Comparison of ENCODE assay signal across 1 cellular context in genomic region chr1:3795453-3796214, GRCh38.
TF ChIP-seq lines count a peak whose summit lies in the region.

No MANE protein-coding gene starts in this region.

TF ChIP-seq in HEK293, 187 proteins besides CTCF, POLR2A, EP300 and RAD21 (continued from another document):
- TF ChIP-seq ZNF138 (tag by site-specific recombination; IDR thresholded peaks at IDR 0.05; ENCODE audit: borderline replicate concordance) (no peak), ZNF391 (tag by site-specific recombination; IDR thresholded peaks at IDR 0.05; ENCODE audit: borderline replicate concordance, low read depth) (no peak), ZNF777 (tag by site-specific recombination; IDR thresholded peaks at IDR 0.05; ENCODE audit: borderline replicate concordance) (no peak), ZNF324 (tag by site-specific recombination; IDR thresholded peaks at IDR 0.05) (no peak), GLIS1 (tag by site-specific recombination; IDR thresholded peaks at IDR 0.05) (peak; percentile 86), ZBTB1 (tag by site-specific recombination; IDR thresholded peaks at IDR 0.05) (no peak), ZIC2 (tag by site-specific recombination; IDR thresholded peaks at IDR 0.05) (peak; percentile 78), ZNF560 (tag by site-specific recombination; IDR thresholded peaks at IDR 0.05; ENCODE audit: borderline replicate concordance) (no peak), ZNF335 (tag by site-specific recombination; conservative IDR thresholded peaks at IDR 0.05) (peak; percentile 83), ZNF585B (tag by site-specific recombination; IDR thresholded peaks at IDR 0.05) (no peak), ZBTB26 (tag by site-specific recombination; optimal IDR thresholded peaks at IDR 0.05) (peak; percentile 35), ZFP41 (tag by site-specific recombination; IDR thresholded peaks at IDR 0.05; ENCODE audit: borderline replicate concordance) (no peak), ZNF302 (tag by site-specific recombination; IDR thresholded peaks at IDR 0.05; ENCODE audit: low read depth) (no peak), ZNF654 (tag by site-specific recombination; IDR thresholded peaks at IDR 0.05; ENCODE audit: low read depth) (no peak), ZNF791 (tag by site-specific recombination; IDR thresholded peaks at IDR 0.05) (no peak), MYNN (tag by site-specific recombination; IDR thresholded peaks at IDR 0.05; ENCODE audit: borderline replicate concordance) (no peak), ZNF76 (tag by site-specific recombination; IDR thresholded peaks at IDR 0.05; ENCODE audit: borderline replicate concordance, low read depth) (no peak), ZNF248 (tag by site-specific recombination; IDR thresholded peaks at IDR 0.05) (no peak), ZNF529 (tag by site-specific recombination; IDR thresholded peaks at IDR 0.05; ENCODE audit: insufficient replicate concordance) (no peak), SP3 (tag by site-specific recombination; IDR thresholded peaks at IDR 0.05) (no peak), ZNF148 (tag by site-specific recombination; IDR thresholded peaks at IDR 0.05; ENCODE audit: borderline replicate concordance) (no peak), ZNF561 (tag by site-specific recombination; IDR thresholded peaks at IDR 0.05; ENCODE audit: borderline replicate concordance) (no peak), ZNF394 (tag by site-specific recombination; IDR thresholded peaks at IDR 0.05; ENCODE audit: borderline replicate concordance) (no peak), YY1 (tag by site-specific recombination; IDR thresholded peaks at IDR 0.05) (no peak), REST (tag by site-specific recombination; IDR thresholded peaks at IDR 0.05) (no peak), PRDM10 (tag by site-specific recombination; IDR thresholded peaks at IDR 0.05) (peak; percentile 63), ZSCAN5A (tag by site-specific recombination; IDR thresholded peaks at IDR 0.05) (no peak), ZNF639 (tag by site-specific recombination; IDR thresholded peaks at IDR 0.05) (no peak), BCL11B (tag by site-specific recombination; IDR thresholded peaks at IDR 0.05; ENCODE audit: low read depth) (no peak), ZFHX2 (tag by site-specific recombination; conservative IDR thresholded peaks at IDR 0.05) (0 out of 2 replicates have a peak, but pooled peaks have one; percentile 19), ZNF121 (tag by site-specific recombination; IDR thresholded peaks at IDR 0.05) (no peak), OVOL3 (tag by site-specific recombination; IDR thresholded peaks at IDR 0.05) (no peak), ZFP69B (tag by site-specific recombination; IDR thresholded peaks at IDR 0.05) (no peak), ZNF211 (tag by site-specific recombination; IDR thresholded peaks at IDR 0.05; ENCODE audit: low read depth) (no peak), ZNF600 (tag by site-specific recombination; IDR thresholded peaks at IDR 0.05) (no peak)
